1 cellular context compared by ENCODE assay signal in genomic region chr3:9793161-9793781, GRCh38.
TF ChIP-seq lines count a peak whose summit lies in the region.

No MANE protein-coding gene starts in this region.

TF ChIP-seq in K562, 482 proteins besides CTCF, POLR2A, EP300 and RAD21 (continued from another document and continues in another):
- TF ChIP-seq MGA (IDR thresholded peaks at IDR 0.05) (no peak), HCFC1 (IDR thresholded peaks at IDR 0.05; ENCODE audit: low read depth, low read length) (no peak), SRSF7 (optimal IDR thresholded peaks at IDR 0.05; ENCODE audit: low read depth, low read length) (no peak), ZNF449 (CRISPR knock-in tag; IDR thresholded peaks at IDR 0.05) (no peak), RREB1 (CRISPR knock-in tag; IDR thresholded peaks at IDR 0.05) (no peak), CHAMP1 (IDR thresholded peaks at IDR 0.05) (no peak), ZBTB9 (CRISPR knock-in tag; IDR thresholded peaks at IDR 0.05) (0 out of 2 replicates have a peak, but pooled peaks have one; percentile 56), STAT5B (CRISPR knock-in tag; IDR thresholded peaks at IDR 0.05) (no peak), NBN (IDR thresholded peaks at IDR 0.05; ENCODE audit: low read depth) (no peak), TAL1 (IDR thresholded peaks at IDR 0.05) (no peak), ZNF76 (CRISPR knock-in tag; IDR thresholded peaks at IDR 0.05; ENCODE audit: borderline replicate concordance) (no peak), MCM5 (IDR thresholded peaks at IDR 0.05; ENCODE audit: low read depth) (no peak), ZBTB11 (CRISPR knock-in tag; IDR thresholded peaks at IDR 0.05) (peak in 2 of 3 experiments; percentile 20 to 68; a peak in 3 of 6 replicates), ZNF197 (CRISPR knock-in tag; IDR thresholded peaks at IDR 0.05; ENCODE audit: low read depth) (no peak; the same call in 1 of the 2 replicates), CBX8 (IDR thresholded peaks at IDR 0.05; ENCODE audit: borderline replicate concordance, extremely low read depth, low read depth, low read length, poor library complexity, severe bottlenecking) (no peak), GATAD2B (IDR thresholded peaks at IDR 0.05; ENCODE audit: borderline replicate concordance) (no peak), MTA1 (IDR thresholded peaks at IDR 0.05; ENCODE audit: borderline replicate concordance) (no peak), POLR2G (IDR thresholded peaks at IDR 0.05; ENCODE audit: low read depth, low read length) (no peak), CBX1 (IDR thresholded peaks at IDR 0.05; ENCODE audit: low read depth) (peak; percentile 52; the same call in 1 of the 2 replicates), E2F6 (IDR thresholded peaks at IDR 0.05; ENCODE audit: borderline replicate concordance in 1 of 2, extremely low read depth in 1 of 2, insufficient read depth in 1 of 2, insufficient read length in 1 of 2, low read depth in 1 of 2, low read length in 1 of 2, poor library complexity in 1 of 2, severe bottlenecking in 1 of 2) (no peak), OTX1 (CRISPR knock-in tag; IDR thresholded peaks at IDR 0.05) (peak; percentile 70; the same call in 1 of the 2 replicates)
